Comparison of ENCODE assay signal across 7 cellular contexts in genomic region chr11:72430743-72431570, GRCh38. TPM values are rescaled to one million over a fixed set of nuclear protein-coding genes. Genes with fewer than 3 reads are reported as not detected.
DNase-seq lines count a peak whose midpoint lies in the region; ATAC-seq and TF ChIP-seq lines count a peak whose summit lies in the region.

No MANE protein-coding gene starts in this region.

- POLR2A ChIA-PET in SK-N-SH (lab: Yijun Ruan, JAX), result interaction anchor here (0.6 to 7.1 kb wide), 22 partner anchors 12 to 330 kb away, joined by 3 to 136 read pairs (median 8); partner anchors contain the start of gene PHOX2A

- H3K4me1 ChIP-seq in KMS-11 (ENCODE audit: low read depth, poor library complexity, severe bottlenecking) (peaks cover 18% of the 10 kb centered on the region), SK-N-SH (ENCODE audit: control insufficient read depth in 1 of 2, insufficient read depth in 2 of 2, low read depth in 1 of 2, low read length in 1 of 2) (peaks cover 9 to 44% of the 10 kb centered on the region in 2 experiments; a peak in 2 of 4 replicates), body of pancreas (peaks cover 26% of the 10 kb centered on the region)

- H3K4me1 Mint-ChIP-seq in immature natural killer cell, result peaks cover 33 to 48% of the 10 kb centered on the region in 2 donors

- no peak overlapping the region for H3K27ac ChIP-seq in KMS-11
- H3K27ac ChIP-seq in SK-N-SH (ENCODE audit: low read depth in 2 of 2, low read length in 1 of 2), result peak overlapping the region in 1 of 2 experiments; percentile 67; a peak in 2 of 4 replicates
- no peak overlapping the region for H3K27ac ChIP-seq in body of pancreas

- CTCF ChIA-PET in SK-N-SH (lab: Yijun Ruan, JAX), result interaction anchor here (0.5 to 10.1 kb wide), 98 partner anchors 9 to 1879 kb away, joined by 3 to 321 read pairs (median 5); partner anchors contain the start of genes ANAPC15, INPPL1, LAMTOR1 and PHOX2A

- H3K9ac ChIP-seq in KMS-11, result no peak overlapping the region
- no peak overlapping the region for H3K9ac ChIP-seq in SK-N-SH

- H4K20me1 ChIP-seq in KMS-11 (ENCODE audit: insufficient read depth) (no peaks in the 10 kb centered on the region), SK-N-SH (ENCODE audit: insufficient read depth) (no peaks in the 10 kb centered on the region)

- intact Hi-C loops in body of pancreas (cut with DNase I), result no loop called here

- peak overlapping the region in 2 of 5 donors; percentile 12 to 45 for H3K4me3 Mint-ChIP-seq in immature natural killer cell

- ATAC-seq in body of pancreas (no peak), GM21526 (IDR thresholded peaks at IDR 0.05; ENCODE audit: low FRiP score, unreplicated experiment) (no peak)

- H3K27me3 Mint-ChIP-seq in immature natural killer cell (ENCODE audit: low read depth in 3 of 3), result peaks cover 3% of the 10 kb centered on the region in 3 donors

- no peaks in the 10 kb centered on the region for H3K27me3 ChIP-seq in KMS-11 (ENCODE audit: insufficient read depth, low read depth)
- H3K27me3 ChIP-seq in SK-N-SH (ENCODE audit: insufficient read depth), result no peaks in the 10 kb centered on the region
- H3K27me3 ChIP-seq in body of pancreas, result no peaks in the 10 kb centered on the region

- peaks cover 5% of the 10 kb centered on the region for H3F3A ChIP-seq in SK-N-SH (replicated peaks; ENCODE audit: insufficient read depth)

- no peaks in the 10 kb centered on the region for H3K9me3 Mint-ChIP-seq in immature natural killer cell

- no peaks in the 10 kb centered on the region for H3K36me3 ChIP-seq in KMS-11 (ENCODE audit: insufficient read depth)
- peaks cover 4 to 29% of the 10 kb centered on the region in 2 experiments for H3K36me3 ChIP-seq in SK-N-SH (replicated peaks in 1 of 2; ENCODE audit: control insufficient read depth in 1 of 2, insufficient read depth in 2 of 2, low read length in 1 of 2)
- H3K36me3 ChIP-seq in body of pancreas (replicated peaks in 1 of 2; ENCODE audit: insufficient read depth in 1 of 2, low read depth in 2 of 2), result peaks cover 0 to 7% of the 10 kb centered on the region in 2 donors

- peak overlapping the region in 5 of 6 donors; percentile 3 to 70 (median 48) for H3K27ac Mint-ChIP-seq in immature natural killer cell

- no peaks in the 10 kb centered on the region for H3K9me2 ChIP-seq in SK-N-SH

- H2AFZ ChIP-seq in KMS-11 (ENCODE audit: low read depth) (no peak overlapping the region), SK-N-SH (ENCODE audit: low read depth) (no peak overlapping the region)

- H3K9me3 ChIP-seq in SK-N-SH, result no peaks in the 10 kb centered on the region
- no peaks in the 10 kb centered on the region for H3K9me3 ChIP-seq in body of pancreas

- H3K4me2 ChIP-seq in KMS-11 (no peak overlapping the region), SK-N-SH (peak overlapping the region; percentile 26; the same call in 1 of the 2 replicates)

- no peak for TF ChIP-seq POLR2A in body of pancreas (IDR thresholded peaks at IDR 0.05)

- TF ChIP-seq EP300 in SK-N-SH (IDR thresholded peaks at IDR 0.05; ENCODE audit: borderline replicate concordance in 1 of 2, low read depth in 1 of 2, low read length in 1 of 2), result no peak

- DNase-seq in Daoy (ENCODE audit: low read depth) (peak; percentile 43), SK-N-SH (peak; percentile 74), body of pancreas (peak; percentile 36 to 46 (median 45)), immature natural killer cell (peak; percentile 17 to 35 (median 25))
- DNase-seq in stimulated activated CD4-positive, alpha-beta T cell treated with anti-CD3 and anti-CD28 coated beads, Interleukin-1b, Interleukin-23, amount 100 ng/mL, for 48 hours, result peak; percentile 37

- 37% methylated on average over 6 of the region's 6 CpGs for WGBS in SK-N-SH (ENCODE audit: low lambda C conversion rate)
- 39 to 45% methylated on average over 5 to 6 of the region's 6 CpGs for WGBS in body of pancreas, 2 donors

- TF ChIP-seq RAD21 in SK-N-SH (IDR thresholded peaks at IDR 0.05; ENCODE audit: low read length), result peak; percentile 98

- no peaks in the 10 kb centered on the region for H3K79me2 ChIP-seq in KMS-11 (ENCODE audit: insufficient read depth, low read depth)
- peaks cover 25% of the 10 kb centered on the region; the same call in 1 of the 2 replicates for H3K79me2 ChIP-seq in SK-N-SH (ENCODE audit: insufficient read depth)

- H3K4me3 ChIP-seq in KMS-11 (IDR thresholded peaks at IDR 0.05; ENCODE audit: insufficient read depth, low read depth, low read length), result no peak overlapping the region
- peak overlapping the region in 1 of 2 experiments; percentile 36; a peak in 1 of 4 replicates for H3K4me3 ChIP-seq in SK-N-SH (ENCODE audit: low read depth in 2 of 2, low read length in 1 of 2)
- no peak overlapping the region for H3K4me3 ChIP-seq in body of pancreas

- peaks cover 6 to 29% (median 8%) of the 10 kb centered on the region in 3 donors for H3K36me3 Mint-ChIP-seq in immature natural killer cell

- TF ChIP-seq CTCF in KMS-11 (conservative IDR thresholded peaks at IDR 0.05; ENCODE audit: low read depth, low read length), result peak; percentile 85
- peak; percentile 91 for TF ChIP-seq CTCF in SK-N-SH (IDR thresholded peaks at IDR 0.05)
- TF ChIP-seq CTCF in body of pancreas (IDR thresholded peaks at IDR 0.05), result peak; percentile 45 to 72 (median 62)

TF ChIP-seq in SK-N-SH, 30 proteins besides CTCF, POLR2A, EP300 and RAD21:
- TF ChIP-seq EZH2phosphoT487 (IDR thresholded peaks at IDR 0.05; ENCODE audit: borderline replicate concordance, low read depth) (no peak), MXI1 (IDR thresholded peaks at IDR 0.05; ENCODE audit: low read depth, low read length) (0 out of 2 replicates have a peak, but pooled peaks have one; percentile 23), GABPA (IDR thresholded peaks at IDR 0.05; ENCODE audit: low read depth) (no peak), YY1 (IDR thresholded peaks at IDR 0.05; ENCODE audit: low read depth) (no peak), SMC3 (IDR thresholded peaks at IDR 0.05; ENCODE audit: low read depth, low read length) (peak; percentile 87), RCOR1 (IDR thresholded peaks at IDR 0.05; ENCODE audit: low read length) (peak; percentile 52; the same call in 1 of the 2 replicates)
TF ChIP-seq in SK-N-SH: peak in this region for 3.

RNA-seq across cellular contexts. Expression of gene CLPB, which starts 3.4 kb away (rescaled TPM):
- total RNA-seq in Daoy (2014; rRNA removed; shearing (Covaris generic)), result 29.5 and 39.7 TPM in 2 replicates
- polyA plus RNA-seq in SK-N-SH (2012; rRNA removed) (29.0 and 33.7 TPM in 2 replicates), immature natural killer cell (1 to 10 TPM; 3.8 to 6.9 (median 4.0) TPM)
- 26.8 and 30.3 TPM in 2 replicates for polyA plus RNA-seq in SK-N-SH (2012; cell fraction: cytosol; rRNA removed)
- 27.4 and 30.0 TPM in 2 replicates for polyA plus RNA-seq in SK-N-SH (2012; cell fraction: nucleus; rRNA removed)
- total RNA-seq in body of pancreas, result 10 to 100 TPM; 13.8 to 19.5 TPM
